ENCODE assay signal across 17 cellular contexts in genomic region chr16:84942786-84943185, GRCh38.
A peak's percentile ranks its signal among the peaks of the same experiment; 100 is the strongest.
DNase-seq lines count a peak whose midpoint lies in the region; ATAC-seq and TF ChIP-seq lines count a peak whose summit lies in the region.
"Had no signal": no experiment of that assay in that cellular context is flagged by ENCODE, and none has a peak within 500 bp of the region (broad histone marks: within the 10 kb centered on the region; RNA-seq: fewer than 3 reads in every experiment).

No MANE protein-coding gene starts in this region.

- no peak overlapping the region for H3K9ac ChIP-seq in adipocyte (ENCODE audit: low read length)
- no peak overlapping the region for H3K9ac ChIP-seq in smooth muscle cell (ENCODE audit: low read depth)
- H3K9ac ChIP-seq: BLaER1 had no signal

- no peaks in the 10 kb centered on the region for H3K36me3 ChIP-seq in adipocyte (ENCODE audit: control insufficient read depth, insufficient read depth, low read length, severe bottlenecking)
- no peaks in the 10 kb centered on the region for H3K36me3 ChIP-seq in smooth muscle cell (ENCODE audit: low read depth)
- H3K36me3 ChIP-seq: BLaER1, SJCRH30 had no signal

- no peak overlapping the region for H3K4me3 Mint-ChIP-seq in naive thymus-derived CD8-positive, alpha-beta T cell
- H3K4me3 Mint-ChIP-seq: CD4-positive, alpha-beta memory T cell had no signal

- no peaks in the 10 kb centered on the region for H3F3A ChIP-seq in smooth muscle cell (ENCODE audit: low read depth)

- no peaks in the 10 kb centered on the region for H4K20me1 ChIP-seq in smooth muscle cell (ENCODE audit: low read depth)

- no peaks in the 10 kb centered on the region for H3K79me2 ChIP-seq in smooth muscle cell (ENCODE audit: low read depth)

- peaks cover 0 to 10% (median 3%) of the 10 kb centered on the region in 4 donors for H3K4me1 Mint-ChIP-seq in naive thymus-derived CD8-positive, alpha-beta T cell
- H3K4me1 Mint-ChIP-seq: CD4-positive, alpha-beta memory T cell had no signal

- no peak for ATAC-seq in naive thymus-derived CD8-positive, alpha-beta T cell

- H3K27ac ChIP-seq in smooth muscle cell (ENCODE audit: low read depth), result peak overlapping the region; percentile 66
- H3K27ac ChIP-seq: A549, BLaER1, SJCRH30 had no signal

- H3K27me3 ChIP-seq in adipocyte (replicated peaks; ENCODE audit: control insufficient read depth, insufficient read depth, low read length) (peaks cover 4% of the 10 kb centered on the region), smooth muscle cell (ENCODE audit: low read depth) (no peaks in the 10 kb centered on the region)
- H3K27me3 ChIP-seq: BLaER1, SJCRH30 had no signal

- no peaks in the 10 kb centered on the region for H3K9me3 Mint-ChIP-seq in naive thymus-derived CD8-positive, alpha-beta T cell

- no peak overlapping the region for H3K4me2 ChIP-seq in smooth muscle cell
- H3K4me2 ChIP-seq: A549, BLaER1 had no signal

- H3K4me3 ChIP-seq in adipocyte (ENCODE audit: low read length), result no peak overlapping the region
- H3K4me3 ChIP-seq in fibroblast of villous mesenchyme (ENCODE audit: low read depth, low read length), result no peak overlapping the region
- H3K4me3 ChIP-seq in smooth muscle cell, result no peak overlapping the region
- H3K4me3 ChIP-seq: A549, BLaER1, SJCRH30 had no signal

- H3K4me1 ChIP-seq in adipocyte (ENCODE audit: control insufficient read depth, insufficient read depth, low read length) (peaks cover 8% of the 10 kb centered on the region), smooth muscle cell (ENCODE audit: low read depth) (no peaks in the 10 kb centered on the region)
- H3K4me1 ChIP-seq: A549, SJCRH30 had no signal

- H3K36me3 Mint-ChIP-seq in naive thymus-derived CD8-positive, alpha-beta T cell, result no peaks in the 10 kb centered on the region
- H3K36me3 Mint-ChIP-seq: CD4-positive, alpha-beta memory T cell had no signal

- CTCF ChIA-PET in GM10248 (lab: Yijun Ruan, JAX), result interaction anchor here (1.1 to 1.6 kb wide), 3 partner anchors 8 to 18 kb away, joined by 3 to 7 read pairs (median 6); no protein-coding TSS in a partner anchor

- POLR2A ChIA-PET in GM10248 (lab: Yijun Ruan, JAX), result no interaction called here
- POLR2A ChIA-PET in naive thymus-derived CD8-positive, alpha-beta T cell (lab: Charles Lee), result no interaction called here

- WGBS in smooth muscle cell (ENCODE audit: low lambda C conversion rate), result 92% methylated on average over 4 of the region's 4 CpGs

- DNase-seq in ELR (ENCODE audit: low read depth), result peak; percentile 62
- DNase-seq in adipocyte (ENCODE audit: low read depth), result peak; percentile 17
- DNase-seq in fibroblast of villous mesenchyme (ENCODE audit: low read depth), result peak; percentile 42
- DNase-seq in smooth muscle cell (lab: John Stamatoyannopoulos, UW; ENCODE audit: unreplicated experiment), result no peak
- no peak for DNase-seq in stimulated activated CD4-positive, alpha-beta T cell treated with anti-CD3 and anti-CD28 coated beads, Interleukin-15, amount 100 ng/mL, for 24 hours
- no peak for DNase-seq in GM10248 (ENCODE audit: extremely low spot score)
- DNase-seq in naive thymus-derived CD8-positive, alpha-beta T cell, result no peak
- DNase-seq: CD4-positive, alpha-beta memory T cell; DMS153; KG1; NCI-H1417 treated with DMSO at 0.1 percent for 48 hours; NCI-H1930; NCI-H226; NCI-H524; SJCRH30 had no signal

- H3K9me3 ChIP-seq in adipocyte (ENCODE audit: control insufficient read depth, low read length), result peaks cover 3% of the 10 kb centered on the region
- H3K9me3 ChIP-seq in smooth muscle cell (replicated peaks; ENCODE audit: low read depth), result no peaks in the 10 kb centered on the region
- H3K9me3 ChIP-seq: A549, SJCRH30 had no signal

- peaks cover 0 to 8% (median 4%) of the 10 kb centered on the region in 5 donors for H3K27me3 Mint-ChIP-seq in naive thymus-derived CD8-positive, alpha-beta T cell

- H3K27ac Mint-ChIP-seq in naive thymus-derived CD8-positive, alpha-beta T cell, result no peak overlapping the region
- H3K27ac Mint-ChIP-seq: CD4-positive, alpha-beta memory T cell had no signal

- H2AFZ ChIP-seq in smooth muscle cell (ENCODE audit: low read depth), result no peak overlapping the region

- TF ChIP-seq CTCF in fibroblast of villous mesenchyme (IDR thresholded peaks at IDR 0.05; ENCODE audit: insufficient read depth, low read depth, low read length), result no peak
- TF ChIP-seq CTCF in smooth muscle cell (IDR thresholded peaks at IDR 0.05; ENCODE audit: borderline replicate concordance, insufficient read depth, poor library complexity, severe bottlenecking), result no peak
- no peak for TF ChIP-seq CTCF in GM10248 (IDR thresholded peaks at IDR 0.05; ENCODE audit: control extremely low read depth, extremely low read depth, low read depth, missing control alignments)

Comparison
In these comparisons a context has a peak if more than half of its experiments do, and no peak if none do; other contexts are left out.
1. DNase-seq: peak in ELR (single experiment), adipocyte (single experiment) and fibroblast of villous mesenchyme (single experiment); none in smooth muscle cell (single experiment), stimulated activated CD4-positive, alpha-beta T cell treated with anti-CD3 and anti-CD28 coated beads, Interleukin-15, amount 100 ng/mL, for 24 hours (single experiment), GM10248 (single experiment) and naive thymus-derived CD8-positive, alpha-beta T cell (0 of 10).